In genomic region chr6:144437105-144437504, GRCh38 we compare ENCODE assay signal across 7 cellular contexts.
"Had no signal": no experiment of that assay in that cellular context is flagged by ENCODE, and none has a peak within 500 bp of the region (broad histone marks: within the 10 kb centered on the region; RNA-seq: fewer than 3 reads in every experiment).

No MANE protein-coding gene starts in this region.

- DNase-seq: GDM1, GF-D8 had no signal

- H3K4me3 ChIP-seq: GM12878 had no signal

- FAIRE-seq: GM12878, GM12891, GM12892, GM18507, GM19239 had no signal

- ATAC-seq: GM12878 had no signal
